9 cellular contexts compared by ENCODE assay signal in the genomic region with DNA sequence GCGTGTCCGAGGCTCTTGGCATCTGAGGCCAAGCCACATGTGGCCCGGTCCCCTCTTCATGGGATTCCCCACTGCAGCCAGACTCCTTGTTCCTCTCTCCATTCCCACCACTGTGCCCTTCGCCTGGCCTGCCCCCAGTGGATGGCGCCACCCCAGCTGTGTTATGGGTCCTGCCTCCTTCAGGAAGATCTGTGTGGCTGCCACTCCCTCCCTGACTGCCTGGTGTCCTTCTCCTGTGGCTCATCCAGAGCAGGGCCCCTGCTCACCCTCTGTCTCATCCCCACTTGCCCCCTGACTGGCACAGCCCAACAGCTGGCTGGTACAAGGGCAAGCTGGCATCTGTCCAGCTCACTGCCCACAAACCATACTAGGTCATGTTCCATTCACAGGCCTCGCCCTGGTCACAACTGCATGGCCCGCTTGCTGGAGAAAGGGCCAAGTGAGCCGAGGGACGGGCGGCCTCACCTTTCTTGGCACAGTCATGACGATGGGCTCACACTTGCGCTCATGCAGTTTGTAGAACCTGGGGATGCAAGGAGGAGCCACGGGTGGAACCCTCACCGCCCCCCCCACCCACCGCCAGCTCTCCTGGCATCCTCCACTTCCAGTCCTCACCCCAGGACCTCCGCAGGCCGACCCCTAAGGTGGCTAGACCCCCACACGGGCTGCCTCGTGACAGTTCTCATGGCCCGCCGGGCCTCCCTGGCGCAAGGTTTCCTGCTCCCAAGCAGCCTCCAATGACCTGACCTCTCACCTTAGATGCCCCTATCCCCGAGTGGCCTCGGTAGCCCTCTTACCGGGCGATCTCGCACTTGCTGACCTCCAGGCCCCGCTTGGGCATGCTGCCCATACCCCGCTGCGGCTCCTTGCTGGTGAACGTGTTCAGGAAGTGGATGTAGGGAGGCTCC. TPM values are rescaled to one million over a fixed set of nuclear protein-coding genes. Genes with fewer than 3 reads are reported as not detected.
A peak's percentile ranks its signal among the peaks of the same experiment; 100 is the strongest.
DNase-seq lines count a peak whose midpoint lies in the region; ATAC-seq and TF ChIP-seq lines count a peak whose summit lies in the region.
"Had no signal": no experiment of that assay in that cellular context is flagged by ENCODE, and none has a peak within 500 bp of the region (broad histone marks: within the 10 kb centered on the region; RNA-seq: fewer than 3 reads in every experiment).

No MANE protein-coding gene starts in this region.

- H3K9me3 ChIP-seq in A673 (ENCODE audit: low read depth, low read length, poor library complexity, severe bottlenecking): no peaks in the 10 kb centered on the region
- no peaks in the 10 kb centered on the region for H3K9me3 ChIP-seq in effector memory CD4-positive, alpha-beta T cell (ENCODE audit: control insufficient read depth, low read length)
- no peaks in the 10 kb centered on the region for H3K9me3 ChIP-seq in psoas muscle

- CTCF ChIA-PET in A673 (lab: Charles Lee): interaction anchor here (0.6 to 1.0 kb wide), 2 partner anchors 38 to 801 kb away, joined by 3 read pairs; a partner anchor contains a TSS

- POLR2A ChIA-PET in A673 (lab: Charles Lee; ENCODE audit: low non-redundant PET): interaction anchor here (0.7 kb wide), 1 partner anchor 9 kb away, joined by 3 read pairs; no protein-coding TSS in a partner anchor

- H3K4me3 ChIP-seq in A673 (ENCODE audit: low read depth, low read length, poor library complexity, severe bottlenecking) (no peak overlapping the region), GM12864 (ENCODE audit: low read depth, low read length) (peak overlapping the region; percentile 87), psoas muscle (no peak overlapping the region)
- peak overlapping the region; percentile 94 for H3K4me3 ChIP-seq in effector memory CD4-positive, alpha-beta T cell (ENCODE audit: insufficient read depth, low read depth, low read length, poor library complexity, severe bottlenecking)

- intact Hi-C loops in A673 (cut with micrococcal nuclease; ENCODE audit: unreplicated experiment) (no loop called here), psoas muscle (cut with DNase I) (no loop called here)

- no peak overlapping the region for H3K27ac ChIP-seq in A673 (ENCODE audit: low read depth, low read length, poor library complexity, severe bottlenecking)
- H3K27ac ChIP-seq in effector memory CD4-positive, alpha-beta T cell (ENCODE audit: insufficient read depth, low read length, poor library complexity, severe bottlenecking): peak overlapping the region; percentile 93
- H3K27ac ChIP-seq in psoas muscle: peak overlapping the region; percentile 62

- 55 to 64% (median 55%) methylated on average over 31 of the region's 31 CpGs for WGBS in psoas muscle, 3 donors

- H3K27me3 ChIP-seq in A673 (replicated peaks; ENCODE audit: insufficient read depth, low read depth, low read length, poor library complexity) (no peaks in the 10 kb centered on the region), psoas muscle (ENCODE audit: insufficient read depth in 3 of 3, low read length in 2 of 3) (no peaks in the 10 kb centered on the region)
- H3K27me3 ChIP-seq in effector memory CD4-positive, alpha-beta T cell (replicated peaks; ENCODE audit: control insufficient read depth, insufficient read depth, low read length, poor library complexity, severe bottlenecking): no peaks in the 10 kb centered on the region

- ATAC-seq in psoas muscle: peak; percentile 34 to 58 (median 38)
- no peak for ATAC-seq in HG03571 (IDR thresholded peaks at IDR 0.05; ENCODE audit: unreplicated experiment)

- no TSS peak for BruUV-seq in A673 (replicated peaks; lab: Mats Ljungman, UMichigan)

- H3K4me1 ChIP-seq in A673 (ENCODE audit: insufficient read depth, low read length, poor library complexity, severe bottlenecking) (peaks cover 5% of the 10 kb centered on the region), psoas muscle (peaks cover 8% of the 10 kb centered on the region)
- H3K4me1 ChIP-seq in effector memory CD4-positive, alpha-beta T cell (ENCODE audit: control insufficient read depth, insufficient read depth, low read length, poor library complexity, severe bottlenecking): peaks cover 61% of the 10 kb centered on the region

- peak; percentile 53; the same call in 1 of the 2 replicates for TF ChIP-seq CTCF in A673 (conservative IDR thresholded peaks at IDR 0.05; ENCODE audit: low read depth, low read length)
- TF ChIP-seq CTCF in GM12864 (IDR thresholded peaks at IDR 0.05; ENCODE audit: low read depth, low read length, missing control alignments): no peak
- TF ChIP-seq CTCF in psoas muscle (IDR thresholded peaks at IDR 0.05): no peak

- H3K36me3 ChIP-seq in A673 (ENCODE audit: insufficient read depth, low read length, poor library complexity, severe bottlenecking): peaks cover 20% of the 10 kb centered on the region
- peaks cover 12% of the 10 kb centered on the region for H3K36me3 ChIP-seq in effector memory CD4-positive, alpha-beta T cell (ENCODE audit: control insufficient read depth, insufficient read depth, low read length)
- peaks cover under 1 to 59% of the 10 kb centered on the region in 2 donors for H3K36me3 ChIP-seq in psoas muscle (ENCODE audit: insufficient read depth in 1 of 2, low read depth in 1 of 2)

- DNase-seq in A673 (ENCODE audit: low spot score) (peak; percentile 60), GM12864 (ENCODE audit: low read depth) (no peak), RPMI7951 (ENCODE audit: low read depth) (peak; percentile 22), psoas muscle (peak in 1 of 2 donors; percentile 68), inferior parietal cortex (ENCODE audit: extremely low spot score) (no peak), NCI-H1417 (lab: John Stamatoyannopoulos, UW) (no peak)
- no peak for DNase-seq in effector memory CD4-positive, alpha-beta T cell

RNA-seq across cellular contexts. Expression of a gene that starts 2.1 kb away (rescaled TPM):
- total RNA-seq in A673 (2021) (0.56 and 1.3 TPM in 2 replicates), psoas muscle (1 to 10 TPM in 3 of 4 donors, under 1 TPM in 1; 0.89 to 1.4 (median 1.0) TPM)
- 0.39 TPM in 1 of 2 replicates, not detected in the other for total RNA-seq in RPMI7951 (2014; rRNA removed; shearing (Covaris generic))
- 1 to 10 TPM in 1 of 3 donors, under 1 TPM in 2; 0.25 to 1.3 (median 0.65) TPM for polyA plus RNA-seq in psoas muscle
- total RNA-seq: temporal lobe had no signal

RNA-seq across cellular contexts. Expression of a gene that starts 3.7 kb away (rescaled TPM):
- total RNA-seq in A673 (2021) (92.5 and 96.6 TPM in 2 replicates), psoas muscle (10 to 100 TPM in 3 of 4 donors, 1 to 10 TPM in 1; 8.7 to 13.1 (median 11.5) TPM)
- 88.6 and 104 TPM in 2 replicates for total RNA-seq in RPMI7951 (2014; rRNA removed; shearing (Covaris generic))
- 10 to 100 TPM; 10.6 to 18.1 (median 16.7) TPM for polyA plus RNA-seq in psoas muscle

RNA-seq across cellular contexts. Expression of a gene that starts 11.3 kb away (rescaled TPM):
- total RNA-seq in A673 (2021) (58.8 and 65.0 TPM in 2 replicates), psoas muscle (10 to 100 TPM; 23.1 to 34.3 (median 26.8) TPM)
- total RNA-seq in RPMI7951 (2014; rRNA removed; shearing (Covaris generic)): 46.5 and 48.2 TPM in 2 replicates
- 10 to 100 TPM; 25.6 to 64.6 (median 33.1) TPM for polyA plus RNA-seq in psoas muscle

RNA-seq across cellular contexts. Expression of a gene that starts 13.0 kb away (rescaled TPM):
- total RNA-seq in A673 (2021) (not detected in 2 replicates), psoas muscle (under 1 TPM in 1 of 4 donors, not detected in 3; 0.19 TPM)
- total RNA-seq in RPMI7951 (2014; rRNA removed; shearing (Covaris generic)): not detected in 2 replicates
- polyA plus RNA-seq in psoas muscle: not detected
- total RNA-seq: temporal lobe had no signal

RNA-seq across cellular contexts. Expression of a gene that starts 15.6 kb away (rescaled TPM):
- not detected in 2 replicates for total RNA-seq in A673 (2021)
- total RNA-seq in RPMI7951 (2014; rRNA removed; shearing (Covaris generic)): not detected in 2 replicates
- total RNA-seq in psoas muscle: 1 to 10 TPM in 3 of 4 donors, under 1 TPM in 1; 0.93 to 1.9 (median 1.5) TPM
- under 1 TPM; 0.35 to 0.89 (median 0.61) TPM for polyA plus RNA-seq in psoas muscle
- total RNA-seq: temporal lobe had no signal

Comparison
In these comparisons a context has a peak if more than half of its experiments do, and no peak if none do; other contexts are left out.
1. DNase-seq: peak in A673 (single experiment) and RPMI7951 (single experiment); none in GM12864 (single experiment), effector memory CD4-positive, alpha-beta T cell (0 of 3), inferior parietal cortex (single experiment) and NCI-H1417 (0 of 3).
2. H3K4me3 ChIP-seq: peak in GM12864 (single experiment) and effector memory CD4-positive, alpha-beta T cell (single experiment); none in A673 (single experiment) and psoas muscle (single experiment).